Comparison of ENCODE assay signal across 21 cellular contexts in genomic region chrX:1112321-1112720, GRCh38.
"Had no signal": no experiment of that assay in that cellular context is flagged by ENCODE, and none has a peak within 500 bp of the region (broad histone marks: within the 10 kb centered on the region; RNA-seq: fewer than 3 reads in every experiment).

No MANE protein-coding gene starts in this region.

- H3K36me3 ChIP-seq: brain microvascular endothelial cell, spleen, upper lobe of left lung had no signal

- H3K4me3 Mint-ChIP-seq: activated CD4-positive, alpha-beta T cell treated with anti-CD3 and anti-CD28 coated beads, Interleukin-2, amount 10 ng/mL, durations not matched to agents 7 days and 5 days; activated CD8-positive, alpha-beta T cell treated with anti-CD3 and anti-CD28 coated beads, Interleukin-2, amount 10 ng/mL, durations not matched to agents 7 days and 5 days; activated T-cell treated with anti-CD3 and anti-CD28 coated beads, Interleukin-2, amount 50 U/mL, for 24 hours; stimulated activated memory B cell treated with anti-CD40 and anti-IgM and Interleukin-4, amounts not matched to agents 10 μg/mL and 1 μg/mL and 100 μg/mL, for 72 hours had no signal

- H3K9me3 ChIP-seq: testis, upper lobe of left lung had no signal

- H3K4me3 ChIP-seq: dorsolateral prefrontal cortex, spleen, testis, upper lobe of left lung had no signal

- DNase-seq: activated CD4-positive, alpha-beta T cell treated with anti-CD3 and anti-CD28 coated beads, Interleukin-2, amount 10 ng/mL, durations not matched to agents 7 days and 5 days; activated CD8-positive, alpha-beta T cell treated with anti-CD3 and anti-CD28 coated beads, Interleukin-2, amount 10 ng/mL, durations not matched to agents 7 days and 5 days; activated naive CD4-positive, alpha-beta T cell treated with anti-CD3 and anti-CD28 coated beads, Interleukin-2, amount 50 U/mL, for 16 hours; activated T-cell treated with anti-CD3 and anti-CD28 coated beads, Interleukin-2, amount 50 U/mL, for 24 hours; aorta; brain microvascular endothelial cell; central memory CD4-positive, alpha-beta T cell; foreskin keratinocyte; hypothalamus; left ventricle myocardium superior; occipital lobe; stimulated activated CD4-positive, alpha-beta T cell treated with anti-CD3 and anti-CD28 coated beads, Interleukin-4, amount 100 ng/mL, for 4 hours; T1000; testis; upper lobe of left lung had no signal

- ATAC-seq: activated CD4-positive, CD25-positive, alpha-beta regulatory T cell treated with anti-CD3 and anti-CD28 coated beads, Interleukin-2, amount 50 U/mL, for 24 hours; activated CD8-positive, alpha-beta T cell treated with anti-CD3 and anti-CD28 coated beads, Interleukin-2, amount 10 ng/mL, durations not matched to agents 7 days and 5 days; foreskin keratinocyte; left ventricle myocardium superior; stimulated activated memory B cell treated with anti-CD40 and anti-IgM and Interleukin-4, amounts not matched to agents 10 μg/mL and 1 μg/mL and 100 μg/mL, for 72 hours had no signal

- H3K27ac ChIP-seq: brain microvascular endothelial cell, dorsolateral prefrontal cortex, epithelial cell of prostate, foreskin keratinocyte, spleen, testis, upper lobe of left lung had no signal

- H3K4me1 Mint-ChIP-seq: stimulated activated memory B cell treated with anti-CD40 and anti-IgM and Interleukin-4, amounts not matched to agents 10 μg/mL and 1 μg/mL and 100 μg/mL, for 72 hours had no signal

- H3K4me1 ChIP-seq: foreskin keratinocyte, spleen, testis, upper lobe of left lung had no signal

- H3K27me3 ChIP-seq: brain microvascular endothelial cell, foreskin keratinocyte, testis had no signal

- H3K27ac Mint-ChIP-seq: activated CD8-positive, alpha-beta T cell treated with anti-CD3 and anti-CD28 coated beads, Interleukin-2, amount 10 ng/mL, durations not matched to agents 7 days and 5 days; activated T-cell treated with anti-CD3 and anti-CD28 coated beads, Interleukin-2, amount 50 U/mL, for 24 hours; activated T-helper 2 cell treated with anti-CD3 and anti-CD28 coated beads, Interferon-gamma antibody, Interleukin-2, Interleukin-4, amounts not matched to agents 10 μg/mL and 5 μg/mL and 100 μg/mL, durations not matched to agents 14 hours and 24 hours and 36 hours; stimulated activated memory B cell treated with anti-CD40 and anti-IgM and Interleukin-4, amounts not matched to agents 10 μg/mL and 1 μg/mL and 100 μg/mL, for 72 hours had no signal
